In genomic region chr12:49969027-49969426, GRCh38 we compare ENCODE assay signal across 16 cellular contexts. TPM values are rescaled to one million over a fixed set of nuclear protein-coding genes. Genes with fewer than 3 reads are reported as not detected.
"Had no signal": no experiment of that assay in that cellular context is flagged by ENCODE, and none has a peak within 500 bp of the region (broad histone marks: within the 10 kb centered on the region; RNA-seq: fewer than 3 reads in every experiment).

No MANE protein-coding gene starts in this region.

- H3K4me3 Mint-ChIP-seq: activated CD4-positive, alpha-beta memory T cell treated with anti-CD3 and anti-CD28 coated beads for 36 hours; effector memory CD8-positive, alpha-beta T cell; natural killer cell; stimulated activated naive CD8-positive, alpha-beta T cell treated with anti-CD3 and anti-CD28 coated beads, Interleukin-15, Interleukin-2, amounts not matched to agents 100 ng/mL and 50 ng/mL, for 24 hours had no signal

- H3K9me3 ChIP-seq: mucosa of descending colon, thyroid gland, uterus had no signal

- DNase-seq: activated CD4-positive, alpha-beta memory T cell treated with anti-CD3 and anti-CD28 coated beads for 36 hours; activated CD4-positive, alpha-beta T cell treated with anti-CD3 and anti-CD28 coated beads for 1 hour; central memory CD4-positive, alpha-beta T cell; effector memory CD8-positive, alpha-beta T cell; mucosa of descending colon; natural killer cell; stimulated activated CD4-positive, alpha-beta T cell treated with anti-CD3 and anti-CD28 coated beads, Interleukin-15, amount 100 ng/mL, for 24 hours; stimulated activated CD4-positive, alpha-beta T cell treated with anti-CD3 and anti-CD28 coated beads, Interleukin-4, amount 100 ng/mL, for 24 hours; thyroid gland; uterus had no signal

- H3K27me3 ChIP-seq: thyroid gland, uterus had no signal

- H3K27ac Mint-ChIP-seq: activated CD4-positive, alpha-beta memory T cell treated with anti-CD3 and anti-CD28 coated beads for 36 hours; effector memory CD8-positive, alpha-beta T cell; natural killer cell; stimulated activated naive CD8-positive, alpha-beta T cell treated with anti-CD3 and anti-CD28 coated beads, Interleukin-15, Interleukin-2, amounts not matched to agents 100 ng/mL and 50 ng/mL, for 24 hours had no signal

- H3K9me3 Mint-ChIP-seq: activated CD4-positive, alpha-beta memory T cell treated with anti-CD3 and anti-CD28 coated beads for 36 hours; effector memory CD8-positive, alpha-beta T cell; natural killer cell; stimulated activated naive CD8-positive, alpha-beta T cell treated with anti-CD3 and anti-CD28 coated beads, Interleukin-15, Interleukin-2, amounts not matched to agents 100 ng/mL and 50 ng/mL, for 24 hours had no signal

- H3K36me3 Mint-ChIP-seq: activated CD4-positive, alpha-beta memory T cell treated with anti-CD3 and anti-CD28 coated beads for 36 hours; natural killer cell had no signal

- H3K27ac ChIP-seq: epithelial cell of prostate, thyroid gland, uterus had no signal

- ATAC-seq: effector memory CD8-positive, alpha-beta T cell; mucosa of descending colon; natural killer cell had no signal

RNA-seq across cellular contexts. Expression of gene AQP6, which starts 3.7 kb away (rescaled TPM):
- total RNA-seq: activated CD4-positive, alpha-beta memory T cell treated with anti-CD3 and anti-CD28 coated beads for 36 hours; lung microvascular endothelial cell; natural killer cell; osteocyte; renal cortical epithelial cell; thyroid gland had no signal

RNA-seq across cellular contexts. Expression of gene AQP5, which starts 7.4 kb away (rescaled TPM):
- total RNA-seq: activated CD4-positive, alpha-beta memory T cell treated with anti-CD3 and anti-CD28 coated beads for 36 hours; lung microvascular endothelial cell; mucosa of descending colon; natural killer cell; renal cortical epithelial cell had no signal

RNA-seq across cellular contexts. Expression of gene AQP2, which starts 18.5 kb away (rescaled TPM):
- total RNA-seq: activated CD4-positive, alpha-beta memory T cell treated with anti-CD3 and anti-CD28 coated beads for 36 hours; lung microvascular endothelial cell; mucosa of descending colon; natural killer cell; osteocyte; skeletal muscle tissue; uterus had no signal
